15 cellular contexts compared by ENCODE assay signal in genomic region chr16:23397464-23397863, GRCh38. TPM values are rescaled to one million over a fixed set of nuclear protein-coding genes. Genes with fewer than 3 reads are reported as not detected.
DNase-seq lines count a peak whose midpoint lies in the region; ATAC-seq, FAIRE-seq and TF ChIP-seq lines count a peak whose summit lies in the region.
"Had no signal": no experiment of that assay in that cellular context is flagged by ENCODE, and none has a peak within 500 bp of the region (broad histone marks: within the 10 kb centered on the region; RNA-seq: fewer than 3 reads in every experiment).

No MANE protein-coding gene starts in this region.

- H3K23me2 ChIP-seq in H1 (ENCODE audit: low read depth, low read length) = no peaks in the 10 kb centered on the region

- 92% methylated on average over 2 of the region's 2 CpGs; no CpG with 5 or more reads in 1 of the 2 experiments for WGBS in H1 (ENCODE audit: extremely low coverage in 1 of 2, insufficient coverage in 1 of 2, insufficient read length in 1 of 2, insufficient replicate concordance in 2 of 2, low coverage in 1 of 2, low lambda C conversion rate in 2 of 2, missing lambda C conversion rate in 1 of 2), 2 experiments
- WGBS in small intestine, 3 donors = 92 to 98% (median 97%) methylated on average over 2 of the region's 2 CpGs

- TF ChIP-seq RAD21 in H1 (IDR thresholded peaks at IDR 0.05 in 1 of 2, conservative IDR thresholded peaks at IDR 0.05 in 1 of 2; ENCODE audit: low read depth in 2 of 2, low read length in 2 of 2) = no peak

- H3K9me3 ChIP-seq in DOHH2 (ENCODE audit: control insufficient read depth, insufficient read depth, low read length) (no peaks in the 10 kb centered on the region), SU-DHL-6 (ENCODE audit: insufficient read depth, low read length) (no peaks in the 10 kb centered on the region), H1 (ENCODE audit: insufficient read depth in 2 of 2, low read depth in 1 of 2, low read length in 1 of 2) (no peaks in the 10 kb centered on the region), gastrocnemius medialis (no peaks in the 10 kb centered on the region), small intestine (ENCODE audit: control insufficient read depth, low read depth) (no peaks in the 10 kb centered on the region)
- H3K9me3 ChIP-seq: BLaER1 treated with 17β-estradiol and CSF1 and Interleukin-3, amounts not matched to agents 10 nM and 100 nM; HAP-1 had no signal

- H3K9ac ChIP-seq in SU-DHL-6 (ENCODE audit: low read length) (peak overlapping the region; percentile 14; the same call in 1 of the 2 replicates), H1 (replicated peaks in 1 of 4; ENCODE audit: extremely low read depth in 1 of 4, low read depth in 3 of 4, low read length in 3 of 4) (no peak overlapping the region)
- H3K9ac ChIP-seq: BLaER1 treated with 17β-estradiol and CSF1 and Interleukin-3, amounts not matched to agents 10 nM and 100 nM had no signal

- in situ Hi-C loops in gastrocnemius medialis (cut with MboI; ENCODE audit: low sequenced_read_pairs in 4 of 4) = no loop called here

- peaks cover 4% of the 10 kb centered on the region; the same call in 1 of the 2 replicates for H3K36me3 ChIP-seq in DOHH2 (ENCODE audit: control insufficient read depth, low read length)
- no peaks in the 10 kb centered on the region for H3K36me3 ChIP-seq in SU-DHL-6 (ENCODE audit: low read length)
- H3K36me3 ChIP-seq in H1 (ENCODE audit: control insufficient read depth in 2 of 4, insufficient read depth in 4 of 4, low read length in 3 of 4) = peaks cover 0 to 5% (median under 1%) of the 10 kb centered on the region in 4 experiments; a peak in 4 of 8 replicates
- H3K36me3 ChIP-seq in gastrocnemius medialis = peaks cover 0 to 12% of the 10 kb centered on the region in 2 donors
- H3K36me3 ChIP-seq in small intestine (ENCODE audit: control insufficient read depth in 2 of 2, insufficient read depth in 2 of 2, low read length in 2 of 2) = peaks cover 5 to 22% of the 10 kb centered on the region in 2 donors

- H2BK5ac ChIP-seq in H1 (ENCODE audit: low read depth, low read length) = no peak overlapping the region

- H2BK12ac ChIP-seq in H1 (ENCODE audit: low read depth, low read length) = no peak overlapping the region

- no peak overlapping the region for H2BK120ac ChIP-seq in H1 (replicated peaks; ENCODE audit: low read depth, low read length)

- TF ChIP-seq POLR2A in H1 (IDR thresholded peaks at IDR 0.05; ENCODE audit: control extremely low read depth in 1 of 2, low read depth in 2 of 2, low read length in 2 of 2) (no peak), gastrocnemius medialis (IDR thresholded peaks at IDR 0.05) (no peak)

- no peak overlapping the region for H2AK5ac ChIP-seq in H1 (ENCODE audit: low read depth, low read length)

- no peak for DNase-seq in H1 (ENCODE audit: low read depth in 1 of 2, low spot score in 2 of 2)
- no peak for DNase-seq in gastrocnemius medialis
- DNase-seq in small intestine = no peak
- DNase-seq in cerebellar cortex (ENCODE audit: low spot score) = no peak
- no peak for DNase-seq in DMS153 treated with DMSO at 0.1 percent for 48 hours (lab: John Stamatoyannopoulos, UW; ENCODE audit: unreplicated experiment)
- DNase-seq: ACHN; CD4-positive, CD25-positive, alpha-beta regulatory T cell; KBM-7 had no signal

- H3K4ac ChIP-seq in H1 (replicated peaks; ENCODE audit: insufficient read length, low read depth, low read length) = no peak overlapping the region

- ATAC-seq in gastrocnemius medialis = no peak
- ATAC-seq: GM12878, GM23338 had no signal

- H3K27me3 ChIP-seq in DOHH2 (ENCODE audit: control insufficient read depth, low read length) (no peaks in the 10 kb centered on the region), SU-DHL-6 (ENCODE audit: low read length) (no peaks in the 10 kb centered on the region), H1 (replicated peaks in 1 of 4; ENCODE audit: control insufficient read depth in 3 of 4, extremely low read depth in 1 of 4, insufficient read depth in 3 of 4, low read length in 3 of 4) (no peaks in the 10 kb centered on the region), gastrocnemius medialis (no peaks in the 10 kb centered on the region), small intestine (ENCODE audit: control insufficient read depth in 2 of 2, insufficient read depth in 2 of 2, low read length in 2 of 2) (no peaks in the 10 kb centered on the region)
- H3K27me3 ChIP-seq: BLaER1 treated with 17β-estradiol and CSF1 and Interleukin-3, amounts not matched to agents 10 nM and 100 nM had no signal

- intact Hi-C loops in gastrocnemius medialis (cut with DNase I; ENCODE audit: low total_unique reads) = no loop called here

- peak overlapping the region; percentile 23 for H2AFZ ChIP-seq in SU-DHL-6 (ENCODE audit: low read depth, low read length, severe bottlenecking)
- no peak overlapping the region for H2AFZ ChIP-seq in H1 (ENCODE audit: low read length)
- H2AFZ ChIP-seq: GM23338 had no signal

- POLR2A ChIA-PET in H1 (lab: Charles Lee; ENCODE audit: partially characterized antibody) = interaction anchor here (2.3 kb wide), 1 partner anchor 11 kb away, joined by 15 read pairs; no protein-coding TSS in a partner anchor

- no peak overlapping the region for H4K5ac ChIP-seq in H1 (ENCODE audit: insufficient read length, low read depth, low read length)

- H3K79me1 ChIP-seq in H1 (ENCODE audit: low read depth, low read length) = no peaks in the 10 kb centered on the region

- no peak overlapping the region for H2BK20ac ChIP-seq in H1 (ENCODE audit: low read length)

- TF ChIP-seq CTCF in DOHH2 (IDR thresholded peaks at IDR 0.05; ENCODE audit: low read depth, low read length, poor library complexity, severe bottlenecking) (no peak), SU-DHL-6 (IDR thresholded peaks at IDR 0.05; ENCODE audit: insufficient read depth, low read length, poor library complexity, severe bottlenecking) (no peak), H1 (IDR thresholded peaks at IDR 0.05; ENCODE audit: control extremely low read depth in 1 of 3, insufficient read depth in 1 of 3, low read depth in 1 of 3, low read length in 3 of 3) (no peak), gastrocnemius medialis (IDR thresholded peaks at IDR 0.05 in 4 of 5, conservative IDR thresholded peaks at IDR 0.05 in 1 of 5) (no peak)

- H3K79me2 ChIP-seq in DOHH2 (ENCODE audit: control insufficient read depth, low read length) = no peaks in the 10 kb centered on the region
- H3K79me2 ChIP-seq in SU-DHL-6 (ENCODE audit: insufficient read depth, low read length) = no peaks in the 10 kb centered on the region
- H3K79me2 ChIP-seq in H1 (ENCODE audit: control insufficient read depth in 1 of 2, insufficient read depth in 2 of 2, low read length in 2 of 2) = no peaks in the 10 kb centered on the region

- TF ChIP-seq EP300 in H1 (IDR thresholded peaks at IDR 0.05; ENCODE audit: borderline replicate concordance in 1 of 2, low read depth in 2 of 2, low read length in 2 of 2) = no peak

- H3K14ac ChIP-seq in H1 (ENCODE audit: insufficient read length) = no peak overlapping the region

- no peaks in the 10 kb centered on the region for H3K9me2 ChIP-seq in DOHH2 (replicated peaks; ENCODE audit: control insufficient read depth, low read length)
- H3K9me2 ChIP-seq in SU-DHL-6 (replicated peaks; ENCODE audit: insufficient read depth, low read length) = no peaks in the 10 kb centered on the region

- no peak overlapping the region for H3K18ac ChIP-seq in H1 (ENCODE audit: extremely low read depth, low read length)

- H4K20me1 ChIP-seq in DOHH2 (ENCODE audit: control insufficient read depth, insufficient read depth, low read depth, low read length) (no peaks in the 10 kb centered on the region), SU-DHL-6 (ENCODE audit: low read depth, low read length) (no peaks in the 10 kb centered on the region), H1 (replicated peaks in 1 of 2; ENCODE audit: control insufficient read depth in 1 of 2, insufficient read depth in 2 of 2, low read length in 2 of 2) (no peaks in the 10 kb centered on the region)
- H4K20me1 ChIP-seq: BLaER1 treated with 17β-estradiol and CSF1 and Interleukin-3, amounts not matched to agents 10 nM and 100 nM had no signal

- no peak overlapping the region for H3K56ac ChIP-seq in H1 (replicated peaks; ENCODE audit: insufficient read length, low read depth, low read length)

- H4K8ac ChIP-seq in H1 (ENCODE audit: extremely low read depth, insufficient read depth, low read length) = no peak overlapping the region

- no peak for FAIRE-seq in H1 (lab: Jason Lieb, UNC)
- FAIRE-seq in small intestine (lab: Jason Lieb, UNC) = no peak
- FAIRE-seq: GM12878, GM18507 had no signal

- H3K4me3 ChIP-seq in DOHH2 (ENCODE audit: low read length) (no peak overlapping the region), SU-DHL-6 (ENCODE audit: insufficient read depth, low read length, poor library complexity, severe bottlenecking) (no peak overlapping the region), H1 (ENCODE audit: extremely low read depth in 1 of 4, insufficient read depth in 2 of 4, low read depth in 3 of 4, low read length in 4 of 4) (no peak overlapping the region), gastrocnemius medialis (no peak overlapping the region), small intestine (ENCODE audit: low read depth in 1 of 2, low read length in 2 of 2) (no peak overlapping the region)
- H3K4me3 ChIP-seq: BLaER1 treated with 17β-estradiol and CSF1 and Interleukin-3, amounts not matched to agents 10 nM and 100 nM; GM12878; GM23338; HAP-1 had no signal

- H3K4me1 ChIP-seq in DOHH2 (ENCODE audit: control insufficient read depth, low read length) (peaks cover 13% of the 10 kb centered on the region), H1 (replicated peaks in 1 of 4; ENCODE audit: control insufficient read depth in 3 of 4, insufficient read depth in 4 of 4, low read length in 3 of 4) (peaks cover 3 to 23% (median 17%) of the 10 kb centered on the region in 4 experiments), gastrocnemius medialis (peaks cover 46 to 57% of the 10 kb centered on the region in 2 donors), small intestine (ENCODE audit: control insufficient read depth in 2 of 2, insufficient read depth in 1 of 2, low read depth in 1 of 2, low read length in 1 of 2) (no peaks in the 10 kb centered on the region)
- H3K4me1 ChIP-seq: BLaER1 treated with 17β-estradiol and CSF1 and Interleukin-3, amounts not matched to agents 10 nM and 100 nM had no signal

- H3K23ac ChIP-seq in H1 (ENCODE audit: insufficient read length) = no peak overlapping the region

- peak overlapping the region; percentile 13 for H4K91ac ChIP-seq in H1 (replicated peaks; ENCODE audit: insufficient read length, low read length)

- no peaks in the 10 kb centered on the region for H3F3A ChIP-seq in DOHH2 (ENCODE audit: control insufficient read depth, insufficient read depth)
- no peaks in the 10 kb centered on the region for H3F3A ChIP-seq in SU-DHL-6 (ENCODE audit: insufficient read depth)

- CTCF ChIA-PET in H1 (lab: Charles Lee; ENCODE audit: partially characterized antibody) = interaction anchor here (1.0 to 5.2 kb wide), 5 partner anchors 17 to 38 kb away, joined by 3 to 38 read pairs (median 3); no protein-coding TSS in a partner anchor

- H2BK15ac ChIP-seq in H1 (ENCODE audit: low read length) = no peak overlapping the region

- H3K27ac ChIP-seq in DOHH2 (ENCODE audit: low read depth, low read length) (no peak overlapping the region), SU-DHL-6 (ENCODE audit: low read depth, low read length) (peak overlapping the region; percentile 63), H1 (ENCODE audit: low read depth, low read length) (no peak overlapping the region), gastrocnemius medialis (peak overlapping the region; percentile 89 to 93 (median 92)), small intestine (ENCODE audit: low read depth in 1 of 2, low read length in 1 of 2) (no peak overlapping the region)
- H3K27ac ChIP-seq: BLaER1 treated with 17β-estradiol and CSF1 and Interleukin-3, amounts not matched to agents 10 nM and 100 nM had no signal

- H3K4me2 ChIP-seq in DOHH2 (ENCODE audit: low read length) (peak overlapping the region; percentile 26; the same call in 1 of the 2 replicates), SU-DHL-6 (ENCODE audit: low read depth, low read length, poor library complexity, severe bottlenecking) (peak overlapping the region; percentile 12), H1 (ENCODE audit: insufficient read depth in 1 of 2, low read depth in 2 of 2, low read length in 2 of 2) (no peak overlapping the region)
- H3K4me2 ChIP-seq: BLaER1 treated with 17β-estradiol and CSF1 and Interleukin-3, amounts not matched to agents 10 nM and 100 nM; GM23338 had no signal

RNA-seq across cellular contexts. Expression of gene COG7, which starts 55.5 kb away (rescaled TPM):
- total RNA-seq in H1 (2021; fragmentation: NEBNext Ultra II Directional; extraction: Animal tissue kit (Norgen Biotek cat#: 25700)) = 17.2 TPM in 2 replicates
- 40.4 and 56.6 TPM in 2 replicates for polyA plus RNA-seq in H1 (2011; rRNA removed)
- polyA plus RNA-seq in H1 (2011; cell fraction: cytosol; rRNA removed) = 35.2 TPM
- polyA plus RNA-seq in H1 (2011; cell fraction: nucleus; rRNA removed) = 42.5 TPM
- polyA plus RNA-seq in H1 (2012, experiment 1 of 2) = 19.9 to 21.8 TPM (median 20.7 TPM) in 4 replicates
- polyA plus RNA-seq in H1 (2012, experiment 2 of 2) = 11.3 TPM
- 11.4 TPM for polyA plus RNA-seq in H1 (2013, experiment 1 of 2)
- 10.4 TPM for polyA plus RNA-seq in H1 (2013, experiment 2 of 2)
- polyA minus RNA-seq in H1 (2011; rRNA and poly(A)+ RNA removed) = 28.6 and 31.0 TPM in 2 replicates
- 15.6 TPM for polyA minus RNA-seq in H1 (2011; cell fraction: cytosol; rRNA and poly(A)+ RNA removed)
- polyA minus RNA-seq in H1 (2011; cell fraction: nucleus; rRNA and poly(A)+ RNA removed) = 17.7 TPM
- 10 to 100 TPM in 1 of 4 donors, 1 to 10 TPM in 3; 6.6 to 12.9 (median 7.1) TPM for total RNA-seq in gastrocnemius medialis
- 10 to 100 TPM; 15.7 to 18.1 (median 16.5) TPM for polyA plus RNA-seq in small intestine

Comparison
In these comparisons a context has a peak if more than half of its experiments do, and no peak if none do; other contexts are left out.
1. H3K27ac ChIP-seq: peak in SU-DHL-6 (single experiment) and gastrocnemius medialis (4 of 4); none in DOHH2 (single experiment), H1 (single experiment) and small intestine (0 of 2).
2. H3K4me2 ChIP-seq: peak in DOHH2 (single experiment) and SU-DHL-6 (single experiment); none in H1 (0 of 2).